ENCODE assay signal across 7 cellular contexts in the genomic region with DNA sequence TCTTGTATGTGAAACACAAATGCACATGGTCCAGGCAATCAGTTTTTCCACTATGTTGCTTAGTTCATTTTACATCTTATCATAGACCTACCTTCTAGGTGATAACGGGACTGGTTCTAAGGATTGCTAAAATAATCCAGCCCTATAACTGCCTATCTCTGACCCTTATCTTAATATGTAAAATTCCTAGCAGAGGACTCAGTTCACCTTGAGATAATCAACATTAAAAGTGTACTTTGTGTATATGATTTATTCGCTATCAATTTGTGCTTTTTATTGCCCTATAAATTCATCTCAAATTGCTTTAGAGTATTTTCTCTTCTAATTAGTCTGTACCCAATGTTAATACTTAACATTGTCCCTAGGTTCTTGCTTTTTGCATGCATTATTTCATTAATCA.
"Had no signal": no experiment of that assay in that cellular context is flagged by ENCODE, and none has a peak within 500 bp of the region (broad histone marks: within the 10 kb centered on the region; RNA-seq: fewer than 3 reads in every experiment).

No MANE protein-coding gene starts in this region.

- DNase-seq: GDM1, GF-D8 had no signal

- ATAC-seq: GM12878 had no signal

- H3K4me3 ChIP-seq: GM12878 had no signal

- FAIRE-seq: G401.6, GM12891, GM18507, GM19239 had no signal
